9 cellular contexts compared by ENCODE assay signal in genomic region chr6:83853968-83854501, GRCh38. TPM values are rescaled to one million over a fixed set of nuclear protein-coding genes. Genes with fewer than 3 reads are reported as not detected.
DNase-seq lines count a peak whose midpoint lies in the region; ATAC-seq and TF ChIP-seq lines count a peak whose summit lies in the region.
"Had no signal": no experiment of that assay in that cellular context is flagged by ENCODE, and none has a peak within 500 bp of the region (broad histone marks: within the 10 kb centered on the region; RNA-seq: fewer than 3 reads in every experiment).

No MANE protein-coding gene starts in this region.

- H3K9me2 ChIP-seq in PC-3 (replicated peaks; ENCODE audit: low read length): no peaks in the 10 kb centered on the region

- H3K27me3 ChIP-seq in PC-3 (ENCODE audit: low read length): peaks cover 11% of the 10 kb centered on the region; the same call in 1 of the 2 replicates

- no peaks in the 10 kb centered on the region for H3F3A ChIP-seq in PC-3 (ENCODE audit: low read length, unreplicated experiment)

- no peak overlapping the region for H3K4me2 ChIP-seq in PC-3 (ENCODE audit: low read length)

- H3K36me3 ChIP-seq in ES-I3 (ENCODE audit: insufficient read depth, low read length) (no peaks in the 10 kb centered on the region), PC-3 (ENCODE audit: low read depth, low read length) (no peaks in the 10 kb centered on the region)

- ATAC-seq in omental fat pad (ENCODE audit: low FRiP score): peak; percentile 28
- no peak for ATAC-seq in HG02588 (IDR thresholded peaks at IDR 0.05; ENCODE audit: unreplicated experiment)
- ATAC-seq in PC-3: no peak
- no peak for ATAC-seq in HG03135 (IDR thresholded peaks at IDR 0.05; ENCODE audit: unreplicated experiment)
- no peak for ATAC-seq in GM21390 (IDR thresholded peaks at IDR 0.05; ENCODE audit: unreplicated experiment)

- no peak overlapping the region for H2AFZ ChIP-seq in PC-3 (ENCODE audit: low read length)

- BruUV-seq in PC-3 (replicated peaks; lab: Mats Ljungman, UMichigan): no TSS peak

- DNase-seq in NCI-H1417 treated with DMSO at 0.1 percent for 48 hours (lab: John Stamatoyannopoulos, UW): peak; percentile 44
- DNase-seq in choroid plexus epithelial cell (ENCODE audit: low read depth): no peak
- DNase-seq in omental fat pad (ENCODE audit: low spot score): no peak
- DNase-seq in PC-3: no peak

- H3K4me1 ChIP-seq in ES-I3 (ENCODE audit: insufficient read depth, low read length): no peaks in the 10 kb centered on the region
- peaks cover 8% of the 10 kb centered on the region for H3K4me1 ChIP-seq in PC-3 (ENCODE audit: insufficient read depth, low read length)

- no peak overlapping the region for H3K27ac ChIP-seq in PC-3 (ENCODE audit: low read length)

- peak overlapping the region; percentile 61; the same call in 1 of the 2 replicates for H3K9ac ChIP-seq in ES-I3 (ENCODE audit: low read depth, low read length)
- H3K9ac ChIP-seq in PC-3 (ENCODE audit: low read length): no peak overlapping the region

- H3K4me3 ChIP-seq in choroid plexus epithelial cell (ENCODE audit: low read depth, low read length): peak overlapping the region; percentile 55
- no peak overlapping the region for H3K4me3 ChIP-seq in PC-3 (ENCODE audit: low read length)

- no peaks in the 10 kb centered on the region for H3K79me2 ChIP-seq in PC-3 (ENCODE audit: low read length)

- intact Hi-C loops in PC-3 (cut with micrococcal nuclease): no loop called here

- H3K9me3 ChIP-seq in ES-I3 (ENCODE audit: control insufficient read depth, insufficient read depth, low read length) (no peaks in the 10 kb centered on the region), PC-3 (ENCODE audit: low read length) (no peaks in the 10 kb centered on the region)

- CTCF ChIA-PET in PC-3 (lab: Charles Lee): interaction anchor here (0.6 kb wide), 1 partner anchor 251 kb away, joined by 4 read pairs; no protein-coding TSS in a partner anchor

- TF ChIP-seq CTCF in choroid plexus epithelial cell (conservative IDR thresholded peaks at IDR 0.05; ENCODE audit: low read depth, low read length) (no peak), omental fat pad (IDR thresholded peaks at IDR 0.05) (no peak), PC-3 (conservative IDR thresholded peaks at IDR 0.05; ENCODE audit: low read depth, low read length) (no peak)

- H4K20me1 ChIP-seq in PC-3 (ENCODE audit: low read length): no peaks in the 10 kb centered on the region

- POLR2A ChIA-PET in PC-3 (lab: Charles Lee; ENCODE audit: unreplicated experiment): no interaction called here

RNA-seq across cellular contexts. Expression of gene RIPPLY2, which starts 0.9 kb away (rescaled TPM):
- total RNA-seq in omental fat pad (not detected), PC-3 (2014; rRNA removed) (not detected in 2 replicates)
- total RNA-seq: fibroblast of villous mesenchyme had no signal

RNA-seq across cellular contexts. Expression of gene CYB5R4, which starts 5.5 kb away (rescaled TPM):
- 10 to 100 TPM in 2 of 4 donors, 1 to 10 TPM in 2; 7.2 to 12.8 (median 10.7) TPM for total RNA-seq in omental fat pad
- total RNA-seq in PC-3 (2014; rRNA removed): 5.1 and 5.6 TPM in 2 replicates
